ENCODE assay signal across 8 cellular contexts in the genomic region with DNA sequence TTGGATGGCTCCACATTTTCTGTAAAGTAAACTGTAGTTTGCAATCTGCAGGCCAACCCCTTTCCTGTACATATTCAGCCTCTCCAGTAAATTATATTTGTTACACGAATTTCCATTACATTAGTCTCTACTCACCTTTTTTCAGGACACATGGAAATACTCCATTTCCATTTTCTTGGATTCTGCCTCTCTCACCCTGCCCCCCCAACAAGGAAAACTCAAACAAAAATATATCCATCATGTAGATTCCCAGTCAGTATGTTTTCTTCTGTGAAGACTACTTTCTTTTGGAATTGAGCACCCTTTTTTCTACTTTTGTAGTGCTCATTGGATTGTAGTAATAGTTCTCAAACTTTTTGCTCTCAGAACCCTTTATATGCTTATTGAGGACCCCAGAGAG. TPM values are rescaled to one million over a fixed set of nuclear protein-coding genes. Genes with fewer than 3 reads are reported as not detected.
DNase-seq lines count a peak whose midpoint lies in the region; ATAC-seq and TF ChIP-seq lines count a peak whose summit lies in the region.

No MANE protein-coding gene starts in this region.

- H3K4me3 ChIP-seq in HFF-Myc (replicated peaks; ENCODE audit: low read depth, low read length) (peak overlapping the region; percentile 72), gastroesophageal sphincter (peak overlapping the region; percentile 86), skeletal muscle satellite cell (ENCODE audit: low read length) (peak overlapping the region; percentile 91)

- CTCF ChIA-PET in WTC11 (lab: Charles Lee) = interaction anchor here (0.6 to 1.9 kb wide), 6 partner anchors 11 to 211 kb away, joined by 3 to 5 read pairs (median 4); a partner anchor contains a TSS

- H3K4me2 ChIP-seq in skeletal muscle satellite cell (ENCODE audit: low read length) = peak overlapping the region; percentile 89

- H3K27me3 Mint-ChIP-seq in WTC11 (ENCODE audit: low read depth) = no peaks in the 10 kb centered on the region

- H3K27ac Mint-ChIP-seq in WTC11 = peak overlapping the region; percentile 7

- ATAC-seq in WTC11 (no peak), gastroesophageal sphincter (no peak), GM19455 (IDR thresholded peaks at IDR 0.05; ENCODE audit: unreplicated experiment) (no peak), HG02571 (IDR thresholded peaks at IDR 0.05; ENCODE audit: unreplicated experiment) (no peak), HG03521 (IDR thresholded peaks at IDR 0.05; ENCODE audit: unreplicated experiment) (no peak)

- H3K9ac ChIP-seq in skeletal muscle satellite cell (ENCODE audit: low read depth, low read length) = peak overlapping the region; percentile 87

- peaks cover 3 to 72% (median 17%) of the 10 kb centered on the region in 3 donors for H3K4me1 ChIP-seq in gastroesophageal sphincter
- H3K4me1 ChIP-seq in skeletal muscle satellite cell (ENCODE audit: control insufficient read depth, insufficient read depth, low read length) = peaks cover 31% of the 10 kb centered on the region

- WGBS in gastroesophageal sphincter (ENCODE audit: low coverage in 1 of 2), 2 donors = 0 to 4% methylated on average over 1 of the region's 1 CpG

- peaks cover 25% of the 10 kb centered on the region for H3K4me1 Mint-ChIP-seq in WTC11

- no peak for TF ChIP-seq POLR2A in gastroesophageal sphincter (IDR thresholded peaks at IDR 0.05)

- no peaks in the 10 kb centered on the region for H3K36me3 Mint-ChIP-seq in WTC11

- peak overlapping the region in 2 of 4 donors; percentile 96 to 98 for H3K27ac ChIP-seq in gastroesophageal sphincter

- no peaks in the 10 kb centered on the region for H3K27me3 ChIP-seq in gastroesophageal sphincter
- H3K27me3 ChIP-seq in skeletal muscle satellite cell (ENCODE audit: control insufficient read depth, insufficient read depth, low read length) = no peaks in the 10 kb centered on the region

- H3K4me3 Mint-ChIP-seq in WTC11 = peak overlapping the region; percentile 97

- TF ChIP-seq EP300 in gastroesophageal sphincter (IDR thresholded peaks at IDR 0.05) = no peak

- H3K9me3 ChIP-seq in gastroesophageal sphincter = no peaks in the 10 kb centered on the region
- H3K9me3 ChIP-seq in skeletal muscle satellite cell (replicated peaks; ENCODE audit: low read length) = no peaks in the 10 kb centered on the region

- POLR2A ChIA-PET in WTC11 (lab: Charles Lee) = interaction anchor here (0.6 kb wide), 1 partner anchor 404 kb away, joined by 4 read pairs; no protein-coding TSS in a partner anchor

- H3K36me3 ChIP-seq in gastroesophageal sphincter = no peaks in the 10 kb centered on the region
- H3K36me3 ChIP-seq in skeletal muscle satellite cell (ENCODE audit: insufficient read depth, low read length) = no peaks in the 10 kb centered on the region

- TF ChIP-seq CTCF in HFF-Myc (IDR thresholded peaks at IDR 0.05; ENCODE audit: low read depth, low read length, missing control alignments) (no peak), WTC11 (IDR thresholded peaks at IDR 0.05) (no peak), gastroesophageal sphincter (IDR thresholded peaks at IDR 0.05) (no peak)

- DNase-seq in HFF-Myc (ENCODE audit: extremely low read depth, low read depth) (no peak), WTC11 (ENCODE audit: low spot score) (no peak), cerebellar cortex (ENCODE audit: low spot score) (no peak)

- H3K9me3 Mint-ChIP-seq in WTC11 = no peaks in the 10 kb centered on the region

TF ChIP-seq in WTC11, 78 proteins besides CTCF, POLR2A, EP300 and RAD21:
- no peak for TF ChIP-seq SMAD4 (CRISPR knock-in tag; IDR thresholded peaks at IDR 0.05)
- no peak for TF ChIP-seq FOXP1 (CRISPR knock-in tag; IDR thresholded peaks at IDR 0.05; ENCODE audit: borderline replicate concordance)
- no peak for TF ChIP-seq GRHL2 (CRISPR knock-in tag; IDR thresholded peaks at IDR 0.05; ENCODE audit: insufficient replicate concordance, severe bottlenecking)
- TF ChIP-seq, protein P1, sequence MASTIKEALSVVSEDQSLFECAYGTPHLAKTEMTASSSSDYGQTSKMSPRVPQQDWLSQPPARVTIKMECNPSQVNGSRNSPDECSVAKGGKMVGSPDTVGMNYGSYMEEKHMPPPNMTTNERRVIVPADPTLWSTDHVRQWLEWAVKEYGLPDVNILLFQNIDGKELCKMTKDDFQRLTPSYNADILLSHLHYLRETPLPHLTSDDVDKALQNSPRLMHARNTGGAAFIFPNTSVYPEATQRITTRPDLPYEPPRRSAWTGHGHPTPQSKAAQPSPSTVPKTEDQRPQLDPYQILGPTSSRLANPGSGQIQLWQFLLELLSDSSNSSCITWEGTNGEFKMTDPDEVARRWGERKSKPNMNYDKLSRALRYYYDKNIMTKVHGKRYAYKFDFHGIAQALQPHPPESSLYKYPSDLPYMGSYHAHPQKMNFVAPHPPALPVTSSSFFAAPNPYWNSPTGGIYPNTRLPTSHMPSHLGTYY (CRISPR knock-in tag; IDR thresholded peaks at IDR 0.05) = no peak
- TF ChIP-seq CREM (CRISPR knock-in tag; IDR thresholded peaks at IDR 0.05) = no peak
- TF ChIP-seq, protein P2, sequence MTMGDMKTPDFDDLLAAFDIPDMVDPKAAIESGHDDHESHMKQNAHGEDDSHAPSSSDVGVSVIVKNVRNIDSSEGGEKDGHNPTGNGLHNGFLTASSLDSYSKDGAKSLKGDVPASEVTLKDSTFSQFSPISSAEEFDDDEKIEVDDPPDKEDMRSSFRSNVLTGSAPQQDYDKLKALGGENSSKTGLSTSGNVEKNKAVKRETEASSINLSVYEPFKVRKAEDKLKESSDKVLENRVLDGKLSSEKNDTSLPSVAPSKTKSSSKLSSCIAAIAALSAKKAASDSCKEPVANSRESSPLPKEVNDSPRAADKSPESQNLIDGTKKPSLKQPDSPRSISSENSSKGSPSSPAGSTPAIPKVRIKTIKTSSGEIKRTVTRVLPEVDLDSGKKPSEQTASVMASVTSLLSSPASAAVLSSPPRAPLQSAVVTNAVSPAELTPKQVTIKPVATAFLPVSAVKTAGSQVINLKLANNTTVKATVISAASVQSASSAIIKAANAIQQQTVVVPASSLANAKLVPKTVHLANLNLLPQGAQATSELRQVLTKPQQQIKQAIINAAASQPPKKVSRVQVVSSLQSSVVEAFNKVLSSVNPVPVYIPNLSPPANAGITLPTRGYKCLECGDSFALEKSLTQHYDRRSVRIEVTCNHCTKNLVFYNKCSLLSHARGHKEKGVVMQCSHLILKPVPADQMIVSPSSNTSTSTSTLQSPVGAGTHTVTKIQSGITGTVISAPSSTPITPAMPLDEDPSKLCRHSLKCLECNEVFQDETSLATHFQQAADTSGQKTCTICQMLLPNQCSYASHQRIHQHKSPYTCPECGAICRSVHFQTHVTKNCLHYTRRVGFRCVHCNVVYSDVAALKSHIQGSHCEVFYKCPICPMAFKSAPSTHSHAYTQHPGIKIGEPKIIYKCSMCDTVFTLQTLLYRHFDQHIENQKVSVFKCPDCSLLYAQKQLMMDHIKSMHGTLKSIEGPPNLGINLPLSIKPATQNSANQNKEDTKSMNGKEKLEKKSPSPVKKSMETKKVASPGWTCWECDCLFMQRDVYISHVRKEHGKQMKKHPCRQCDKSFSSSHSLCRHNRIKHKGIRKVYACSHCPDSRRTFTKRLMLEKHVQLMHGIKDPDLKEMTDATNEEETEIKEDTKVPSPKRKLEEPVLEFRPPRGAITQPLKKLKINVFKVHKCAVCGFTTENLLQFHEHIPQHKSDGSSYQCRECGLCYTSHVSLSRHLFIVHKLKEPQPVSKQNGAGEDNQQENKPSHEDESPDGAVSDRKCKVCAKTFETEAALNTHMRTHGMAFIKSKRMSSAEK (CRISPR knock-in tag; IDR thresholded peaks at IDR 0.05; ENCODE audit: borderline replicate concordance) = no peak
- TF ChIP-seq, protein P3, sequence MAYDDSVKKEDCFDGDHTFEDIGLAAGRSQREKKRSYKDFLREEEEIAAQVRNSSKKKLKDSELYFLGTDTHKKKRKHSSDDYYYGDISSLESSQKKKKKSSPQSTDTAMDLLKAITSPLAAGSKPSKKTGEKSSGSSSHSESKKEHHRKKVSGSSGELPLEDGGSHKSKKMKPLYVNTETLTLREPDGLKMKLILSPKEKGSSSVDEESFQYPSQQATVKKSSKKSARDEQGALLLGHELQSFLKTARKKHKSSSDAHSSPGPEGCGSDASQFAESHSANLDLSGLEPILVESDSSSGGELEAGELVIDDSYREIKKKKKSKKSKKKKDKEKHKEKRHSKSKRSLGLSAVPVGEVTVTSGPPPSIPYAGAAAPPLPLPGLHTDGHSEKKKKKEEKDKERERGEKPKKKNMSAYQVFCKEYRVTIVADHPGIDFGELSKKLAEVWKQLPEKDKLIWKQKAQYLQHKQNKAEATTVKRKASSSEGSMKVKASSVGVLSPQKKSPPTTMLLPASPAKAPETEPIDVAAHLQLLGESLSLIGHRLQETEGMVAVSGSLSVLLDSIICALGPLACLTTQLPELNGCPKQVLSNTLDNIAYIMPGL (CRISPR knock-in tag; IDR thresholded peaks at IDR 0.05) = no peak
- TF ChIP-seq NR1H2 (CRISPR knock-in tag; IDR thresholded peaks at IDR 0.05) = no peak
- no peak for TF ChIP-seq EMX1 (CRISPR knock-in tag; IDR thresholded peaks at IDR 0.05)
- TF ChIP-seq ESRRA (CRISPR knock-in tag; IDR thresholded peaks at IDR 0.05; ENCODE audit: borderline replicate concordance) = no peak
- TF ChIP-seq RELA (CRISPR knock-in tag; IDR thresholded peaks at IDR 0.05; ENCODE audit: borderline replicate concordance) = no peak
- no peak for TF ChIP-seq FOXJ3 (CRISPR knock-in tag; IDR thresholded peaks at IDR 0.05; ENCODE audit: borderline replicate concordance)
- TF ChIP-seq ATF1 (CRISPR knock-in tag; IDR thresholded peaks at IDR 0.05) = no peak
- no peak for TF ChIP-seq NFYB (CRISPR knock-in tag; conservative IDR thresholded peaks at IDR 0.05; ENCODE audit: low read depth)
- no peak for TF ChIP-seq SP1 (CRISPR knock-in tag; conservative IDR thresholded peaks at IDR 0.05)
- TF ChIP-seq SMAD3 (CRISPR knock-in tag; IDR thresholded peaks at IDR 0.05; ENCODE audit: borderline replicate concordance) = no peak
TF ChIP-seq in WTC11: peak in this region for 0.

RNA-seq across cellular contexts. Expression of a gene that starts 2.9 kb away (rescaled TPM):
- total RNA-seq in WTC11 (2021) (16.5 to 20.4 TPM (median 17.0 TPM) in 3 replicates), gastroesophageal sphincter (10 to 100 TPM; 10.1 to 17.3 (median 12.3) TPM)
- total RNA-seq in skeletal muscle satellite cell (2012; rRNA removed) = 6.1 and 7.6 TPM in 2 replicates
